Comparison of ENCODE assay signal across 31 cellular contexts in the genomic region with DNA sequence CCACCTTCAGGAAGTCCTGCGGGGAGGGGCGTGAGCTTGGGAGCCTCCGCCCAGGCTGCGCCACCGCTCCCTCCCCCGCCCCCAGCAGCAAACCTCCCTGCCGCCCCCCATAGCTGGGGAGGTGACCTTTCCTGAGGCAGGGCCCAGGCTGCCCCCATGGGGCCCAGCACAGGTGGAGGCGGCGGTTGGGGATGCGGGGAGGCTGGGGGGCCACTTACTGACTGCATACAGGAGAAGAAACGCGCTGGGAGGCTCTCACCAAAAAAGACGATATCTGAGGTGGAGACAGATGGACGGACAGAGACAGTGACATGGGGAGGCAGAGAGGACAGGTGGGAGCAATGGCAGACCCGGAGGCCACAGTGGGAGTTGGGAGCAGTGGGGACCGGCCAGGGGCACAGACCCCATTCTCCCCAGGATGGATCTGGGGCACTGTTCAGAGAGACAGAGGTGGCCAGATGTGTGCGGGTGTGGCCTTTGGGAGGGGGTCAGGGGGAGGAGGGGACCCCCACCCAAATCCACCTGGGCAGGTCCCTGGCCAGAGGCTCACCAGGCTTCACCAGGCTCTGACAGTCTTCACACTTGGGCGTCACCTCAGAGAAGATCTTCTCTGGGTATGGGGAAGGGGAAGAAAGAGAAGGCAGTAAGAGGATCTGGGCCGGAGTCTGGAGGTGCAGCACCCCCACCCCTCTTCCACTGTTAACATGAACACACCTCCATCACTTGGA. TPM values are rescaled to one million over a fixed set of nuclear protein-coding genes. Genes with fewer than 3 reads are reported as not detected.
DNase-seq lines count a peak whose midpoint lies in the region; ATAC-seq, FAIRE-seq and TF ChIP-seq lines count a peak whose summit lies in the region.
"Had no signal": no experiment of that assay in that cellular context is flagged by ENCODE, and none has a peak within 500 bp of the region (broad histone marks: within the 10 kb centered on the region; RNA-seq: fewer than 3 reads in every experiment).

No MANE protein-coding gene starts in this region.

- TF ChIP-seq CTCF in HEK293 (tag by site-specific recombination; IDR thresholded peaks at IDR 0.05) (no peak), astrocyte (IDR thresholded peaks at IDR 0.05; ENCODE audit: insufficient read depth, low read depth, low read length) (no peak)

- H3K79me2 ChIP-seq in astrocyte (ENCODE audit: insufficient read depth, low read length), result no peaks in the 10 kb centered on the region

- no peak overlapping the region for H3K4me3 ChIP-seq in CD4-positive, alpha-beta memory T cell (ENCODE audit: low read length in 2 of 2)
- no peak overlapping the region for H3K4me3 ChIP-seq in HEK293 (ENCODE audit: low read depth, low read length)
- no peak overlapping the region for H3K4me3 ChIP-seq in astrocyte (ENCODE audit: insufficient read depth, low read depth, low read length)
- H3K4me3 ChIP-seq: lung, ovary, suprapubic skin had no signal

- H4K20me1 ChIP-seq in astrocyte (ENCODE audit: insufficient read depth, low read length), result no peaks in the 10 kb centered on the region

- H3K4me1 ChIP-seq in CD4-positive, alpha-beta memory T cell (ENCODE audit: insufficient read depth, low read length), result peaks cover 49% of the 10 kb centered on the region
- H3K4me1 ChIP-seq in HEK293 (ENCODE audit: control insufficient read depth, insufficient read depth, low read length), result peaks cover 8% of the 10 kb centered on the region
- H3K4me1 ChIP-seq in astrocyte (ENCODE audit: insufficient read depth, low read length), result no peaks in the 10 kb centered on the region

- peaks cover 2 to 18% of the 10 kb centered on the region in 2 donors for H3K36me3 Mint-ChIP-seq in CD4-positive, alpha-beta memory T cell
- H3K36me3 Mint-ChIP-seq in astrocyte (ENCODE audit: low read depth, unreplicated experiment), result peaks cover 3% of the 10 kb centered on the region
- H3K36me3 Mint-ChIP-seq in naive thymus-derived CD8-positive, alpha-beta T cell, result peaks cover 0 to 17% (median 0%) of the 10 kb centered on the region in 3 donors

- H2AFZ ChIP-seq in astrocyte (ENCODE audit: low read depth, low read length), result no peak overlapping the region

- no peaks in the 10 kb centered on the region for H3K27me3 ChIP-seq in CD4-positive, alpha-beta memory T cell (ENCODE audit: insufficient read depth, low read length)
- H3K27me3 ChIP-seq in astrocyte (ENCODE audit: insufficient read depth, low read length), result no peaks in the 10 kb centered on the region
- H3K27me3 ChIP-seq: BE2C, ovary, suprapubic skin had no signal

- no peak for DNase-seq in CD4-positive, alpha-beta memory T cell
- DNase-seq in astrocyte (ENCODE audit: low read depth) (no peak), DMS153 treated with DMSO at 0.1 percent for 48 hours (lab: John Stamatoyannopoulos, UW; ENCODE audit: unreplicated experiment) (no peak)
- DNase-seq in naive thymus-derived CD8-positive, alpha-beta T cell, result no peak
- DNase-seq: activated CD8-positive, alpha-beta memory T cell treated with anti-CD3 and anti-CD28 coated beads for 24 hours; activated T-cell treated with anti-CD3 and anti-CD28 coated beads, Interleukin-2, amount 50 U/mL, for 48 hours; BE2C; erythroblast; foreskin melanocyte; hypothalamus; kidney; NCI-H187 treated with DMSO at 0.1 percent for 48 hours; NCI-H2227 treated with DMSO at 0.1 percent for 48 hours; NCI-H82; ovary; SHP77; stimulated activated CD8-positive, alpha-beta memory T cell treated with anti-CD3 and anti-CD28 coated beads, Interleukin-4, amount 100 ng/mL, for 48 hours; T-helper 1 cell had no signal

- no peak for ATAC-seq in naive thymus-derived CD8-positive, alpha-beta T cell
- ATAC-seq in GM19351 (IDR thresholded peaks at IDR 0.05; ENCODE audit: unreplicated experiment) (no peak), HG03457 (IDR thresholded peaks at IDR 0.05; ENCODE audit: unreplicated experiment) (no peak), GM18861 (IDR thresholded peaks at IDR 0.05; ENCODE audit: unreplicated experiment) (no peak)
- ATAC-seq: right cardiac atrium had no signal

- POLR2A ChIA-PET in CD4-positive, alpha-beta memory T cell (lab: Charles Lee; ENCODE audit: partially characterized antibody), result interaction anchor here (1.1 to 3.9 kb wide), 3 partner anchors 19 to 32 kb away, joined by 3 to 15 read pairs (median 6); a partner anchor contains a TSS
- POLR2A ChIA-PET in HEK293 (lab: Yijun Ruan, JAX), result interaction anchor here (0.6 to 2.4 kb wide), 2 partner anchors 13 to 32 kb away, joined by 4 to 9 read pairs; no protein-coding TSS in a partner anchor
- POLR2A ChIA-PET in naive thymus-derived CD8-positive, alpha-beta T cell (lab: Charles Lee), result interaction anchor here (0.6 to 5.5 kb wide), 4 partner anchors 11 to 296 kb away, joined by 3 to 44 read pairs (median 6); no protein-coding TSS in a partner anchor

- H3K9me3 ChIP-seq in CD4-positive, alpha-beta memory T cell (ENCODE audit: control insufficient read depth in 1 of 2, low read length in 2 of 2), result no peaks in the 10 kb centered on the region
- no peaks in the 10 kb centered on the region for H3K9me3 ChIP-seq in HEK293 (ENCODE audit: control insufficient read depth, insufficient read depth, low read depth, low read length)
- H3K9me3 ChIP-seq in astrocyte (ENCODE audit: insufficient read depth, low read depth, low read length), result no peaks in the 10 kb centered on the region
- H3K9me3 ChIP-seq: BE2C, ovary, suprapubic skin had no signal

- H3K9me3 Mint-ChIP-seq in CD4-positive, alpha-beta memory T cell, result no peaks in the 10 kb centered on the region
- no peaks in the 10 kb centered on the region for H3K9me3 Mint-ChIP-seq in astrocyte (ENCODE audit: unreplicated experiment)
- H3K9me3 Mint-ChIP-seq in naive thymus-derived CD8-positive, alpha-beta T cell, result no peaks in the 10 kb centered on the region

- H3K4me3 Mint-ChIP-seq in CD4-positive, alpha-beta memory T cell, result peak overlapping the region in 1 of 8 donors; percentile 22
- H3K4me3 Mint-ChIP-seq in astrocyte (ENCODE audit: unreplicated experiment), result no peak overlapping the region
- H3K4me3 Mint-ChIP-seq in naive thymus-derived CD8-positive, alpha-beta T cell, result peak overlapping the region in 1 of 10 donors; percentile 51

- no peak for FAIRE-seq in astrocyte (lab: Jason Lieb, UNC)
- FAIRE-seq: kidney, urothelium cell line had no signal

- H3K27ac ChIP-seq in CD4-positive, alpha-beta memory T cell (ENCODE audit: low read depth, low read length), result peak overlapping the region; percentile 89
- no peak overlapping the region for H3K27ac ChIP-seq in HEK293 (ENCODE audit: extremely low read depth, low read depth, low read length)
- no peak overlapping the region for H3K27ac ChIP-seq in astrocyte (ENCODE audit: low read depth, low read length)
- H3K27ac ChIP-seq: KMS-11, ovary, suprapubic skin, VCaP had no signal

- peak overlapping the region; percentile 42 to 90 (median 83) for H3K27ac Mint-ChIP-seq in CD4-positive, alpha-beta memory T cell
- H3K27ac Mint-ChIP-seq in astrocyte (ENCODE audit: unreplicated experiment), result peak overlapping the region; percentile 9
- peak overlapping the region; percentile 56 to 91 (median 77) for H3K27ac Mint-ChIP-seq in naive thymus-derived CD8-positive, alpha-beta T cell

- CTCF ChIA-PET in CD4-positive, alpha-beta memory T cell (lab: Charles Lee; ENCODE audit: partially characterized antibody), result interaction anchor here (1.1 to 1.4 kb wide), 3 partner anchors 12 to 111 kb away, joined by 3 to 4 read pairs (median 4); no protein-coding TSS in a partner anchor
- CTCF ChIA-PET in HEK293 (lab: Yijun Ruan, JAX), result interaction anchor here (0.7 to 1.3 kb wide), 3 partner anchors 10 to 98 kb away, joined by 3 to 4 read pairs (median 3); no protein-coding TSS in a partner anchor

- intact Hi-C loops in CD4-positive, alpha-beta memory T cell (cut with micrococcal nuclease), result no loop called here

- H3K4me1 Mint-ChIP-seq in CD4-positive, alpha-beta memory T cell, result peaks cover 17 to 40% (median 27%) of the 10 kb centered on the region in 4 donors
- no peaks in the 10 kb centered on the region for H3K4me1 Mint-ChIP-seq in astrocyte (ENCODE audit: low read depth, unreplicated experiment)
- H3K4me1 Mint-ChIP-seq in naive thymus-derived CD8-positive, alpha-beta T cell, result peaks cover 18 to 43% (median 35%) of the 10 kb centered on the region in 4 donors

- H3K9ac ChIP-seq in astrocyte (ENCODE audit: low read length), result no peak overlapping the region
- H3K9ac ChIP-seq: KMS-11 had no signal

- no peak overlapping the region for H3K4me2 ChIP-seq in astrocyte (ENCODE audit: low read length)
- H3K4me2 ChIP-seq: KMS-11 had no signal

- H3K36me3 ChIP-seq in CD4-positive, alpha-beta memory T cell (ENCODE audit: insufficient read depth, low read length), result peaks cover 4% of the 10 kb centered on the region
- H3K36me3 ChIP-seq in HEK293 (ENCODE audit: control insufficient read depth in 2 of 2, insufficient read depth in 1 of 2, low read length in 2 of 2), result peaks cover 7 to 34% of the 10 kb centered on the region in 2 experiments; a peak in 2 of 3 replicates
- no peaks in the 10 kb centered on the region for H3K36me3 ChIP-seq in astrocyte (ENCODE audit: insufficient read depth, low read length)
- H3K36me3 ChIP-seq: BE2C, ovary had no signal

- H3K27me3 Mint-ChIP-seq in CD4-positive, alpha-beta memory T cell, result no peaks in the 10 kb centered on the region
- H3K27me3 Mint-ChIP-seq in astrocyte (ENCODE audit: low read depth, unreplicated experiment), result no peaks in the 10 kb centered on the region
- H3K27me3 Mint-ChIP-seq in naive thymus-derived CD8-positive, alpha-beta T cell, result no peaks in the 10 kb centered on the region

RNA-seq across cellular contexts. Expression of a gene that starts 3.0 kb away (rescaled TPM):
- total RNA-seq in CD4-positive, alpha-beta memory T cell, result 10 to 100 TPM; 64.4 to 65.9 TPM
- polyA plus RNA-seq in CD4-positive, alpha-beta memory T cell, result 10 to 100 TPM; 20.9 to 53.3 TPM
- 0.91 and 1.3 TPM in 2 replicates for total RNA-seq in astrocyte
- 10 to 100 TPM; 52.9 to 55.0 TPM for total RNA-seq in naive thymus-derived CD8-positive, alpha-beta T cell
- polyA plus RNA-seq in naive thymus-derived CD8-positive, alpha-beta T cell, result 10 to 100 TPM; 29.9 to 64.7 (median 40.5) TPM

RNA-seq across cellular contexts. Expression of a gene that starts 18.4 kb away (rescaled TPM):
- total RNA-seq in CD4-positive, alpha-beta memory T cell, result 10 to 100 TPM; 47.0 to 50.0 TPM
- 10 to 100 TPM; 39.0 to 51.7 TPM for polyA plus RNA-seq in CD4-positive, alpha-beta memory T cell
- total RNA-seq in astrocyte, result 35.3 and 35.7 TPM in 2 replicates
- 10 to 100 TPM; 46.0 to 50.7 TPM for total RNA-seq in naive thymus-derived CD8-positive, alpha-beta T cell
- 10 to 100 TPM; 28.2 to 48.0 (median 33.5) TPM for polyA plus RNA-seq in naive thymus-derived CD8-positive, alpha-beta T cell

RNA-seq across cellular contexts. Expression of a gene that starts 18.7 kb away (rescaled TPM):
- total RNA-seq in CD4-positive, alpha-beta memory T cell, result 10 to 100 TPM; 23.9 to 26.0 TPM
- polyA plus RNA-seq in CD4-positive, alpha-beta memory T cell, result 10 to 100 TPM in 1 of 2 donors, 1 to 10 TPM in 1; 7.2 to 15.2 TPM
- total RNA-seq in astrocyte, result 19.3 and 21.7 TPM in 2 replicates
- total RNA-seq in naive thymus-derived CD8-positive, alpha-beta T cell, result 10 to 100 TPM; 23.6 to 25.2 TPM
- polyA plus RNA-seq in naive thymus-derived CD8-positive, alpha-beta T cell, result 10 to 100 TPM in 1 of 3 donors, 1 to 10 TPM in 2; 7.9 to 12.9 (median 9.5) TPM

RNA-seq across cellular contexts. Expression of a gene that starts 30.9 kb away (rescaled TPM):
- total RNA-seq in CD4-positive, alpha-beta memory T cell, result under 1 TPM; 0.42 to 0.79 TPM
- not detected for polyA plus RNA-seq in CD4-positive, alpha-beta memory T cell
- 0.36 and 0.89 TPM in 2 replicates for total RNA-seq in astrocyte
- total RNA-seq in naive thymus-derived CD8-positive, alpha-beta T cell, result 1 to 10 TPM; 1.6 to 2.7 TPM
- polyA plus RNA-seq in naive thymus-derived CD8-positive, alpha-beta T cell, result not detected
- total RNA-seq: cardiac septum, dermis microvascular lymphatic vessel endothelial cell, G401 had no signal

RNA-seq across cellular contexts. Expression of a gene that starts 31.3 kb away (rescaled TPM):
- 100 to 1,000 TPM; 329 to 351 TPM for total RNA-seq in CD4-positive, alpha-beta memory T cell
- polyA plus RNA-seq in CD4-positive, alpha-beta memory T cell, result 10 to 100 TPM; 15.2 to 76.0 TPM
- total RNA-seq in astrocyte, result 285 and 314 TPM in 2 replicates
- total RNA-seq in naive thymus-derived CD8-positive, alpha-beta T cell, result 100 to 1,000 TPM; 390 to 406 TPM
- 10 to 100 TPM; 70.6 to 77.6 (median 71.4) TPM for polyA plus RNA-seq in naive thymus-derived CD8-positive, alpha-beta T cell

Comparison
In these comparisons a context has a peak if more than half of its experiments do, and no peak if none do; other contexts are left out.
1. H3K27ac Mint-ChIP-seq: peak in every context shown above with its lines; median percentile 83 in CD4-positive, alpha-beta memory T cell; 77 in naive thymus-derived CD8-positive, alpha-beta T cell; 9 in astrocyte.
2. RNA of a gene that starts 3.0 kb away (total RNA-seq): 64.4 to 65.9 TPM in CD4-positive, alpha-beta memory T cell and 52.9 to 55.0 TPM in naive thymus-derived CD8-positive, alpha-beta T cell; 0.91 to 1.3 TPM in astrocyte; every median in the first group is over 10 times any median in the second.